In the genomic region with DNA sequence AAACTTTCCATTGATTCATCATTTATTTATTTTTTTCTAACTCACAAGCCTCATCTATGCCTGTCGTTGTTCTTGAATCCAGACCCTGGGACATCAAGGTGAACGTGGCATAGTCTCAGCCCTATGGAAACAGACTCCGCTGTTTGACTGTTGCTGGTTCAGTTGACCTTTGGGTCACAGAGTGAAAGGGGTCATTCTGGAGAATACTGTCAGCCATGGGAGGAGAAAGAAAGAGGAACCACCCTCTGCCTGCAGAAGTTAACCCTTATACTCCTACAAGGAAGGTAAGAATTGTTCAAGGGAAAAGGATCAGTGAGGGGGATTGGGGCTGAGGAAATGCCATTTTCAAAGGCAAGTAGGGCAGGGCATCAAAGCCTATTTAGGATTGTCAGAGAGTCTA, we compare ENCODE assay signal across 31 cellular contexts.
"Had no signal": no experiment of that assay in that cellular context is flagged by ENCODE, and none has a peak within 500 bp of the region (broad histone marks: within the 10 kb centered on the region; RNA-seq: fewer than 3 reads in every experiment).

No MANE protein-coding gene starts in this region.

- H3K27me3 ChIP-seq: ascending aorta, brain microvascular endothelial cell had no signal

- H3K9me3 ChIP-seq: ascending aorta had no signal

- H3K36me3 Mint-ChIP-seq: activated naive CD4-positive, alpha-beta T cell treated with anti-CD3 and anti-CD28 coated beads, Interleukin-2, amount 10 ng/mL, durations not matched to agents 7 days and 5 days; activated naive CD4-positive, alpha-beta T cell treated with anti-CD3 and anti-CD28 coated beads, Interleukin-2, amount 50 U/mL, for 72 hours; activated naive CD8-positive, alpha-beta T cell treated with anti-CD3 and anti-CD28 coated beads, Interleukin-2, amount 10 ng/mL, durations not matched to agents 7 days and 5 days; WTC11 had no signal

- ATAC-seq: activated naive CD4-positive, alpha-beta T cell treated with anti-CD3 and anti-CD28 coated beads, Interleukin-2, amount 50 U/mL, for 72 hours; activated T-cell treated with anti-CD3 and anti-CD28 coated beads, Interleukin-2, amount 50 U/mL, for 72 hours; esophagus mucosa; WTC11 had no signal

- H3K9me3 Mint-ChIP-seq: activated CD4-positive, alpha-beta memory T cell treated with anti-CD3 and anti-CD28 coated beads, Interleukin-2, amount 10 ng/mL, durations not matched to agents 7 days and 5 days; activated CD4-positive, alpha-beta T cell treated with anti-CD3 and anti-CD28 coated beads, Interleukin-2, amount 10 ng/mL, durations not matched to agents 7 days and 5 days; activated naive CD4-positive, alpha-beta T cell treated with anti-CD3 and anti-CD28 coated beads, Interleukin-2, amount 10 ng/mL, durations not matched to agents 7 days and 5 days; activated naive CD4-positive, alpha-beta T cell treated with anti-CD3 and anti-CD28 coated beads, Interleukin-2, amount 50 U/mL, for 72 hours; activated naive CD8-positive, alpha-beta T cell treated with anti-CD3 and anti-CD28 coated beads, Interleukin-2, amount 10 ng/mL, durations not matched to agents 7 days and 5 days; activated T-cell treated with anti-CD3 and anti-CD28 coated beads, Interleukin-2, amount 50 U/mL, for 24 hours; activated T-cell treated with anti-CD3 and anti-CD28 coated beads, Interleukin-2, amount 50 U/mL, for 72 hours; central memory CD8-positive, alpha-beta T cell; dendritic cell treated with granulocyte-macrophage colony-stimulating factor and Interleukin-4, amounts not matched to agents 40 ng/mL and 50 ng/mL, for 4 days; endodermal cell had no signal

- H3K36me3 ChIP-seq: ascending aorta, brain microvascular endothelial cell had no signal

- H3K27ac ChIP-seq: ascending aorta, brain microvascular endothelial cell, coronary artery, dorsolateral prefrontal cortex, VCaP had no signal

- H3K4me3 Mint-ChIP-seq: activated CD4-positive, alpha-beta memory T cell treated with anti-CD3 and anti-CD28 coated beads, Interleukin-2, amount 10 ng/mL, durations not matched to agents 7 days and 5 days; activated CD4-positive, alpha-beta T cell treated with anti-CD3 and anti-CD28 coated beads, Interleukin-2, amount 10 ng/mL, durations not matched to agents 7 days and 5 days; activated naive CD4-positive, alpha-beta T cell treated with anti-CD3 and anti-CD28 coated beads, Interleukin-2, amount 10 ng/mL, durations not matched to agents 7 days and 5 days; activated naive CD8-positive, alpha-beta T cell treated with anti-CD3 and anti-CD28 coated beads, Interleukin-2, amount 10 ng/mL, durations not matched to agents 7 days and 5 days; activated T-cell treated with anti-CD3 and anti-CD28 coated beads, Interleukin-2, amount 50 U/mL, for 24 hours; activated T-cell treated with anti-CD3 and anti-CD28 coated beads, Interleukin-2, amount 50 U/mL, for 72 hours; central memory CD8-positive, alpha-beta T cell; dendritic cell treated with granulocyte-macrophage colony-stimulating factor and Interleukin-4, amounts not matched to agents 40 ng/mL and 50 ng/mL, for 4 days; endodermal cell; WTC11 had no signal

- H3K27me3 Mint-ChIP-seq: activated CD4-positive, alpha-beta T cell treated with anti-CD3 and anti-CD28 coated beads, Interleukin-2, amount 10 ng/mL, durations not matched to agents 7 days and 5 days; activated naive CD4-positive, alpha-beta T cell treated with anti-CD3 and anti-CD28 coated beads, Interleukin-2, amount 10 ng/mL, durations not matched to agents 7 days and 5 days; activated naive CD8-positive, alpha-beta T cell treated with anti-CD3 and anti-CD28 coated beads, Interleukin-2, amount 10 ng/mL, durations not matched to agents 7 days and 5 days; dendritic cell treated with granulocyte-macrophage colony-stimulating factor and Interleukin-4, amounts not matched to agents 40 ng/mL and 50 ng/mL, for 4 days had no signal

- H3K27ac Mint-ChIP-seq: activated CD4-positive, alpha-beta memory T cell treated with anti-CD3 and anti-CD28 coated beads, Interleukin-2, amount 10 ng/mL, durations not matched to agents 7 days and 5 days; activated CD4-positive, alpha-beta T cell treated with anti-CD3 and anti-CD28 coated beads, Interleukin-2, amount 10 ng/mL, durations not matched to agents 7 days and 5 days; activated naive CD4-positive, alpha-beta T cell treated with anti-CD3 and anti-CD28 coated beads, Interleukin-2, amount 10 ng/mL, durations not matched to agents 7 days and 5 days; activated naive CD4-positive, alpha-beta T cell treated with anti-CD3 and anti-CD28 coated beads, Interleukin-2, amount 50 U/mL, for 72 hours; activated naive CD8-positive, alpha-beta T cell treated with anti-CD3 and anti-CD28 coated beads, Interleukin-2, amount 10 ng/mL, durations not matched to agents 7 days and 5 days; activated T-cell treated with anti-CD3 and anti-CD28 coated beads, Interleukin-2, amount 50 U/mL, for 24 hours; activated T-cell treated with anti-CD3 and anti-CD28 coated beads, Interleukin-2, amount 50 U/mL, for 72 hours; dendritic cell treated with granulocyte-macrophage colony-stimulating factor and Interleukin-4, amounts not matched to agents 40 ng/mL and 50 ng/mL, for 4 days; endodermal cell; WTC11 had no signal

- H3K4me1 ChIP-seq: ascending aorta had no signal

- DNase-seq: activated CD4-positive, alpha-beta memory T cell treated with anti-CD3 and anti-CD28 coated beads, Interleukin-2, amount 10 ng/mL, durations not matched to agents 7 days and 5 days; activated CD4-positive, alpha-beta T cell treated with anti-CD3 and anti-CD28 coated beads for 1 hour; activated CD4-positive, alpha-beta T cell treated with anti-CD3 and anti-CD28 coated beads for 4 hours; activated CD4-positive, alpha-beta T cell treated with anti-CD3 and anti-CD28 coated beads, Interleukin-2, amount 10 ng/mL, durations not matched to agents 7 days and 5 days; activated CD4-positive, alpha-beta T cell treated with anti-CD3 and anti-CD28 coated beads, Interleukin-2, amount 50 U/mL, for 4 hours; activated CD8-positive, alpha-beta memory T cell treated with anti-CD3 and anti-CD28 coated beads, Interleukin-2, amount 50 U/mL, for 48 hours; activated gamma-delta T cell; activated naive CD4-positive, alpha-beta T cell; activated naive CD4-positive, alpha-beta T cell treated with anti-CD3 and anti-CD28 coated beads, Interleukin-2, amount 10 ng/mL, durations not matched to agents 7 days and 5 days; activated naive CD8-positive, alpha-beta T cell treated with anti-CD3 and anti-CD28 coated beads, Interleukin-2, amount 10 ng/mL, durations not matched to agents 7 days and 5 days; activated T-cell treated with anti-CD3 and anti-CD28 coated beads for 4 hours; activated T-cell treated with anti-CD3 and anti-CD28 coated beads, Interleukin-2, amount 50 U/mL, for 24 hours; activated T-cell treated with anti-CD3 and anti-CD28 coated beads, Interleukin-2, amount 50 U/mL, for 72 hours; dorsolateral prefrontal cortex; effector memory CD4-positive, alpha-beta T cell; endodermal cell; foreskin fibroblast; head of caudate nucleus; T-helper 2 cell had no signal

- FAIRE-seq: bronchial epithelial cell, frontal cortex, TTC549 had no signal

- H3K4me3 ChIP-seq: ascending aorta, coronary artery, dorsolateral prefrontal cortex had no signal

- H3K4me1 Mint-ChIP-seq: activated CD4-positive, alpha-beta memory T cell treated with anti-CD3 and anti-CD28 coated beads, Interleukin-2, amount 10 ng/mL, durations not matched to agents 7 days and 5 days; activated CD4-positive, alpha-beta T cell treated with anti-CD3 and anti-CD28 coated beads, Interleukin-2, amount 10 ng/mL, durations not matched to agents 7 days and 5 days; activated naive CD4-positive, alpha-beta T cell treated with anti-CD3 and anti-CD28 coated beads, Interleukin-2, amount 10 ng/mL, durations not matched to agents 7 days and 5 days; activated naive CD8-positive, alpha-beta T cell treated with anti-CD3 and anti-CD28 coated beads, Interleukin-2, amount 10 ng/mL, durations not matched to agents 7 days and 5 days; central memory CD8-positive, alpha-beta T cell; endodermal cell had no signal
